9 cellular contexts compared by ENCODE assay signal in genomic region chr15:70266412-70267089, GRCh38.
DNase-seq lines count a peak whose midpoint lies in the region; ATAC-seq lines count a peak whose summit lies in the region.
"Had no signal": no experiment of that assay in that cellular context is flagged by ENCODE, and none has a peak within 500 bp of the region (broad histone marks: within the 10 kb centered on the region; RNA-seq: fewer than 3 reads in every experiment).

No MANE protein-coding gene starts in this region.

- no peaks in the 10 kb centered on the region for H3K36me3 Mint-ChIP-seq in activated naive CD8-positive, alpha-beta T cell treated with anti-CD3 and anti-CD28 coated beads for 36 hours
- H3K36me3 Mint-ChIP-seq in activated CD4-positive, alpha-beta T cell treated with anti-CD3 and anti-CD28 coated beads, Interleukin-2, amount 10 ng/mL, durations not matched to agents 7 days and 5 days (ENCODE audit: low read depth) = no peaks in the 10 kb centered on the region

- H3K27ac ChIP-seq in KOPT-K1 (ENCODE audit: low read depth, low read length, poor library complexity, severe bottlenecking) = peak overlapping the region; percentile 70
- H3K27ac ChIP-seq in subcutaneous abdominal adipose tissue (ENCODE audit: low read depth, low read length) = peak overlapping the region; percentile 12

- no peaks in the 10 kb centered on the region for H3K27me3 ChIP-seq in subcutaneous abdominal adipose tissue (ENCODE audit: control insufficient read depth in 5 of 5, insufficient read depth in 4 of 5, low read length in 5 of 5)

- H3K27me3 Mint-ChIP-seq in activated naive CD8-positive, alpha-beta T cell treated with anti-CD3 and anti-CD28 coated beads for 36 hours = peaks cover 10% of the 10 kb centered on the region
- H3K27me3 Mint-ChIP-seq in activated CD4-positive, alpha-beta T cell treated with anti-CD3 and anti-CD28 coated beads, Interleukin-2, amount 10 ng/mL, durations not matched to agents 7 days and 5 days = peaks cover 34% of the 10 kb centered on the region

- H3K9me3 ChIP-seq in KOPT-K1 (ENCODE audit: insufficient read depth, low read length, poor library complexity, severe bottlenecking) = no peaks in the 10 kb centered on the region
- H3K9me3 ChIP-seq in subcutaneous abdominal adipose tissue (ENCODE audit: control insufficient read depth in 5 of 5, low read length in 5 of 5) = no peaks in the 10 kb centered on the region

- peaks cover 66% of the 10 kb centered on the region for H3K4me1 Mint-ChIP-seq in activated naive CD8-positive, alpha-beta T cell treated with anti-CD3 and anti-CD28 coated beads for 36 hours
- peaks cover 15% of the 10 kb centered on the region for H3K4me1 Mint-ChIP-seq in activated CD4-positive, alpha-beta T cell treated with anti-CD3 and anti-CD28 coated beads, Interleukin-2, amount 10 ng/mL, durations not matched to agents 7 days and 5 days

- no peak for ATAC-seq in GM21723 (IDR thresholded peaks at IDR 0.05; ENCODE audit: unreplicated experiment)

- POLR2A ChIA-PET in activated CD4-positive, alpha-beta T cell treated with anti-CD3 and anti-CD28 coated beads, Interleukin-2, amount 10 ng/mL, durations not matched to agents 7 days and 5 days (lab: Charles Lee) = no interaction called here

- CTCF ChIA-PET in activated CD4-positive, alpha-beta T cell treated with anti-CD3 and anti-CD28 coated beads, Interleukin-2, amount 10 ng/mL, durations not matched to agents 7 days and 5 days (lab: Charles Lee) = no interaction called here

- peak; percentile 36 for DNase-seq in activated naive CD8-positive, alpha-beta T cell treated with anti-CD3 and anti-CD28 coated beads for 36 hours
- peak; percentile 66 for DNase-seq in kidney glomerular epithelial cell (lab: John Stamatoyannopoulos, UW)
- no peak for DNase-seq in activated CD4-positive, alpha-beta T cell treated with anti-CD3 and anti-CD28 coated beads, Interleukin-2, amount 10 ng/mL, durations not matched to agents 7 days and 5 days
- no peak for DNase-seq in SHP77 treated with DMSO at 0.1 percent for 48 hours (lab: John Stamatoyannopoulos, UW)
- DNase-seq: activated T-cell treated with anti-CD3 and anti-CD28 coated beads, Interleukin-2, amount 50 U/mL, for 24 hours; NCI-H2029 had no signal

- no peaks in the 10 kb centered on the region for H3K36me3 ChIP-seq in KOPT-K1 (ENCODE audit: insufficient read depth, low read length)
- H3K36me3 ChIP-seq in subcutaneous abdominal adipose tissue (ENCODE audit: control insufficient read depth in 5 of 5, insufficient read depth in 5 of 5, low read length in 5 of 5) = no peaks in the 10 kb centered on the region

- H3K27ac Mint-ChIP-seq in activated naive CD8-positive, alpha-beta T cell treated with anti-CD3 and anti-CD28 coated beads for 36 hours = no peak overlapping the region
- H3K27ac Mint-ChIP-seq in activated CD4-positive, alpha-beta T cell treated with anti-CD3 and anti-CD28 coated beads, Interleukin-2, amount 10 ng/mL, durations not matched to agents 7 days and 5 days = no peak overlapping the region
- H3K27ac Mint-ChIP-seq: activated T-cell treated with anti-CD3 and anti-CD28 coated beads, Interleukin-2, amount 50 U/mL, for 24 hours had no signal

- no peak overlapping the region for H3K4me3 ChIP-seq in subcutaneous abdominal adipose tissue (ENCODE audit: low read depth in 1 of 5, low read length in 5 of 5)

- no peak overlapping the region for H3K4me3 Mint-ChIP-seq in activated naive CD8-positive, alpha-beta T cell treated with anti-CD3 and anti-CD28 coated beads for 36 hours
- no peak overlapping the region for H3K4me3 Mint-ChIP-seq in activated CD4-positive, alpha-beta T cell treated with anti-CD3 and anti-CD28 coated beads, Interleukin-2, amount 10 ng/mL, durations not matched to agents 7 days and 5 days
- H3K4me3 Mint-ChIP-seq: activated T-cell treated with anti-CD3 and anti-CD28 coated beads, Interleukin-2, amount 50 U/mL, for 24 hours had no signal

- H3K9me3 Mint-ChIP-seq in activated naive CD8-positive, alpha-beta T cell treated with anti-CD3 and anti-CD28 coated beads for 36 hours = no peaks in the 10 kb centered on the region
- no peaks in the 10 kb centered on the region for H3K9me3 Mint-ChIP-seq in activated CD4-positive, alpha-beta T cell treated with anti-CD3 and anti-CD28 coated beads, Interleukin-2, amount 10 ng/mL, durations not matched to agents 7 days and 5 days
- H3K9me3 Mint-ChIP-seq: activated T-cell treated with anti-CD3 and anti-CD28 coated beads, Interleukin-2, amount 50 U/mL, for 24 hours had no signal

- peaks cover 29 to 97% (median 83%) of the 10 kb centered on the region in 5 donors for H3K4me1 ChIP-seq in subcutaneous abdominal adipose tissue (ENCODE audit: control insufficient read depth in 5 of 5, insufficient read depth in 5 of 5, low read length in 5 of 5)

- peak overlapping the region in 1 of 5 donors; percentile 19 for H3K9ac ChIP-seq in subcutaneous abdominal adipose tissue (ENCODE audit: low read length in 5 of 5)

Comparison
In these comparisons a context has a peak if more than half of its experiments do, and no peak if none do; other contexts are left out.
1. DNase-seq: peak in activated naive CD8-positive, alpha-beta T cell treated with anti-CD3 and anti-CD28 coated beads for 36 hours (single experiment) and kidney glomerular epithelial cell (single experiment); none in activated CD4-positive, alpha-beta T cell treated with anti-CD3 and anti-CD28 coated beads, Interleukin-2, amount 10 ng/mL, durations not matched to agents 7 days and 5 days (single experiment) and SHP77 treated with DMSO at 0.1 percent for 48 hours (single experiment).